In genomic region chr21:35027558-35028450, GRCh38 we compare ENCODE assay signal across 13 cellular contexts. TPM values are rescaled to one million over a fixed set of nuclear protein-coding genes. Genes with fewer than 3 reads are reported as not detected.
DNase-seq lines count a peak whose midpoint lies in the region; ATAC-seq and TF ChIP-seq lines count a peak whose summit lies in the region.
"Had no signal": no experiment of that assay in that cellular context is flagged by ENCODE, and none has a peak within 500 bp of the region (broad histone marks: within the 10 kb centered on the region; RNA-seq: fewer than 3 reads in every experiment).

No MANE protein-coding gene starts in this region.

- H3K36me3 Mint-ChIP-seq in activated T-helper 1 cell treated with anti-CD3 and anti-CD28 coated beads, Interleukin-12 subunit alpha, Interleukin-12 subunit beta, Interleukin-2, Interleukin-4 antibody, amounts not matched to agents 30 ng/mL and 10 ng/mL and 1 ng/mL, durations not matched to agents 14 hours and 24 hours and 36 hours (ENCODE audit: low read depth) = peaks cover 40% of the 10 kb centered on the region
- peaks cover 5 to 21% (median 17%) of the 10 kb centered on the region in 3 donors for H3K36me3 Mint-ChIP-seq in naive thymus-derived CD8-positive, alpha-beta T cell

- peak overlapping the region; percentile 99 for H3K27ac Mint-ChIP-seq in activated T-helper 1 cell treated with anti-CD3 and anti-CD28 coated beads, Interleukin-12 subunit alpha, Interleukin-12 subunit beta, Interleukin-2, Interleukin-4 antibody, amounts not matched to agents 30 ng/mL and 10 ng/mL and 1 ng/mL, durations not matched to agents 14 hours and 24 hours and 36 hours
- H3K27ac Mint-ChIP-seq in naive thymus-derived CD8-positive, alpha-beta T cell = peak overlapping the region; percentile 97 to 100 (median 99)
- H3K27ac Mint-ChIP-seq: progenitor cell of endocrine pancreas had no signal

- H3K4me1 Mint-ChIP-seq in activated T-helper 1 cell treated with anti-CD3 and anti-CD28 coated beads, Interleukin-12 subunit alpha, Interleukin-12 subunit beta, Interleukin-2, Interleukin-4 antibody, amounts not matched to agents 30 ng/mL and 10 ng/mL and 1 ng/mL, durations not matched to agents 14 hours and 24 hours and 36 hours (ENCODE audit: low read depth) = peaks cover 93% of the 10 kb centered on the region
- H3K4me1 Mint-ChIP-seq in naive thymus-derived CD8-positive, alpha-beta T cell = peaks cover 49 to 96% (median 94%) of the 10 kb centered on the region in 4 donors

- H3K27ac ChIP-seq in KMS-11 (peak overlapping the region; percentile 91), SK-N-SH (ENCODE audit: low read depth in 2 of 2, low read length in 1 of 2) (no peak overlapping the region)

- DNase-seq in EH (ENCODE audit: low read depth) (peak; percentile 49), NCI-H82 treated with DMSO at 0.1 percent for 48 hours (lab: John Stamatoyannopoulos, UW; ENCODE audit: unreplicated experiment) (no peak), SK-N-SH (no peak)
- no peak for DNase-seq in activated T-helper 1 cell treated with anti-CD3 and anti-CD28 coated beads, Interleukin-12 subunit alpha, Interleukin-12 subunit beta, Interleukin-2, Interleukin-4 antibody, amounts not matched to agents 30 ng/mL and 10 ng/mL and 1 ng/mL, durations not matched to agents 14 hours and 24 hours and 36 hours (ENCODE audit: low spot score)
- DNase-seq in naive thymus-derived CD8-positive, alpha-beta T cell = peak in 2 of 10 donors; percentile 23 to 37
- DNase-seq: brain microvascular endothelial cell, DMS79 treated with DMSO at 0.1 percent for 48 hours, left cardiac atrium, NCI-H187 had no signal

- H3K79me2 ChIP-seq in KMS-11 (ENCODE audit: insufficient read depth, low read depth) (no peaks in the 10 kb centered on the region), SK-N-SH (ENCODE audit: insufficient read depth) (no peaks in the 10 kb centered on the region)

- no peaks in the 10 kb centered on the region for H3K9me2 ChIP-seq in SK-N-SH

- ATAC-seq in naive thymus-derived CD8-positive, alpha-beta T cell = no peak
- ATAC-seq in HG03342 (IDR thresholded peaks at IDR 0.05; ENCODE audit: unreplicated experiment) = no peak
- ATAC-seq in GM18520 (IDR thresholded peaks at IDR 0.05; ENCODE audit: unreplicated experiment) = no peak

- TF ChIP-seq CTCF in KMS-11 (conservative IDR thresholded peaks at IDR 0.05; ENCODE audit: low read depth, low read length) (no peak), SK-N-SH (IDR thresholded peaks at IDR 0.05) (no peak)

- H3K27me3 ChIP-seq in KMS-11 (ENCODE audit: insufficient read depth, low read depth) (peaks cover 3% of the 10 kb centered on the region; the same call in 1 of the 2 replicates), SK-N-SH (ENCODE audit: insufficient read depth) (no peaks in the 10 kb centered on the region)
- H3K27me3 ChIP-seq: brain microvascular endothelial cell had no signal

- H3K27me3 Mint-ChIP-seq in activated T-helper 1 cell treated with anti-CD3 and anti-CD28 coated beads, Interleukin-12 subunit alpha, Interleukin-12 subunit beta, Interleukin-2, Interleukin-4 antibody, amounts not matched to agents 30 ng/mL and 10 ng/mL and 1 ng/mL, durations not matched to agents 14 hours and 24 hours and 36 hours (ENCODE audit: insufficient read depth) = no peaks in the 10 kb centered on the region
- H3K27me3 Mint-ChIP-seq in naive thymus-derived CD8-positive, alpha-beta T cell = no peaks in the 10 kb centered on the region

- H3K4me3 Mint-ChIP-seq in activated T-helper 1 cell treated with anti-CD3 and anti-CD28 coated beads, Interleukin-12 subunit alpha, Interleukin-12 subunit beta, Interleukin-2, Interleukin-4 antibody, amounts not matched to agents 30 ng/mL and 10 ng/mL and 1 ng/mL, durations not matched to agents 14 hours and 24 hours and 36 hours = peak overlapping the region; percentile 85
- peak overlapping the region; percentile 75 to 95 (median 91) for H3K4me3 Mint-ChIP-seq in naive thymus-derived CD8-positive, alpha-beta T cell

- H3K36me3 ChIP-seq in KMS-11 (ENCODE audit: insufficient read depth) (no peaks in the 10 kb centered on the region), SK-N-SH (replicated peaks in 1 of 2; ENCODE audit: control insufficient read depth in 1 of 2, insufficient read depth in 2 of 2, low read length in 1 of 2) (no peaks in the 10 kb centered on the region)
- H3K36me3 ChIP-seq: brain microvascular endothelial cell had no signal

- intact Hi-C loops in activated T-helper 1 cell treated with anti-CD3 and anti-CD28 coated beads, Interleukin-12 subunit alpha, Interleukin-12 subunit beta, Interleukin-2, Interleukin-4 antibody, amounts not matched to agents 30 ng/mL and 10 ng/mL and 1 ng/mL, durations not matched to agents 14 hours and 24 hours and 36 hours (cut with micrococcal nuclease) = loop anchor here (1.0 to 5.0 kb wide), 7 partner anchors 7 to 221 kb away; no protein-coding TSS in a partner anchor

- no peaks in the 10 kb centered on the region for H3F3A ChIP-seq in SK-N-SH (replicated peaks; ENCODE audit: insufficient read depth)

- no peaks in the 10 kb centered on the region for H4K20me1 ChIP-seq in KMS-11 (ENCODE audit: insufficient read depth)
- no peaks in the 10 kb centered on the region for H4K20me1 ChIP-seq in SK-N-SH (ENCODE audit: insufficient read depth)

- 90% methylated on average over 5 of the region's 5 CpGs for WGBS in SK-N-SH (ENCODE audit: low lambda C conversion rate)

- H2AFZ ChIP-seq in KMS-11 (ENCODE audit: low read depth) (peak overlapping the region; percentile 74; the same call in 1 of the 2 replicates), SK-N-SH (ENCODE audit: low read depth) (no peak overlapping the region)

- TF ChIP-seq RAD21 in SK-N-SH (IDR thresholded peaks at IDR 0.05; ENCODE audit: low read length) = no peak

- no peak for TF ChIP-seq EP300 in SK-N-SH (IDR thresholded peaks at IDR 0.05; ENCODE audit: borderline replicate concordance in 1 of 2, low read depth in 1 of 2, low read length in 1 of 2)

- no peaks in the 10 kb centered on the region for H3K9me3 ChIP-seq in SK-N-SH

- H3K4me1 ChIP-seq in KMS-11 (ENCODE audit: low read depth, poor library complexity, severe bottlenecking) (peaks cover 44% of the 10 kb centered on the region), SK-N-SH (ENCODE audit: control insufficient read depth in 1 of 2, insufficient read depth in 2 of 2, low read depth in 1 of 2, low read length in 1 of 2) (no peaks in the 10 kb centered on the region)

- peaks cover 5% of the 10 kb centered on the region for H3K9me3 Mint-ChIP-seq in activated T-helper 1 cell treated with anti-CD3 and anti-CD28 coated beads, Interleukin-12 subunit alpha, Interleukin-12 subunit beta, Interleukin-2, Interleukin-4 antibody, amounts not matched to agents 30 ng/mL and 10 ng/mL and 1 ng/mL, durations not matched to agents 14 hours and 24 hours and 36 hours
- H3K9me3 Mint-ChIP-seq in naive thymus-derived CD8-positive, alpha-beta T cell = peaks cover 0 to 3% (median 0%) of the 10 kb centered on the region in 9 donors

- H3K9ac ChIP-seq in KMS-11 = peak overlapping the region; percentile 75; the same call in 1 of the 2 replicates
- H3K9ac ChIP-seq in SK-N-SH = no peak overlapping the region

- peak overlapping the region; percentile 67 for H3K4me2 ChIP-seq in KMS-11
- no peak overlapping the region for H3K4me2 ChIP-seq in SK-N-SH

- CTCF ChIA-PET in SK-N-SH (lab: Yijun Ruan, JAX) = no interaction called here

- POLR2A ChIA-PET in naive thymus-derived CD8-positive, alpha-beta T cell (lab: Charles Lee) = interaction anchor here (1.4 to 7.6 kb wide), 5 partner anchors 10 to 139 kb away, joined by 3 to 139 read pairs (median 13); partner anchors contain the start of gene RUNX1
- POLR2A ChIA-PET in SK-N-SH (lab: Yijun Ruan, JAX) = no interaction called here

- H3K4me3 ChIP-seq in KMS-11 (IDR thresholded peaks at IDR 0.05; ENCODE audit: insufficient read depth, low read depth, low read length) = no peak overlapping the region
- H3K4me3 ChIP-seq in SK-N-SH (ENCODE audit: low read depth in 2 of 2, low read length in 1 of 2) = no peak overlapping the region

TF ChIP-seq in SK-N-SH, 30 proteins besides CTCF, POLR2A, EP300 and RAD21 (continues in another document):
- TF ChIP-seq YY1 (IDR thresholded peaks at IDR 0.05; ENCODE audit: low read depth) (no peak), RXRA (IDR thresholded peaks at IDR 0.05; ENCODE audit: borderline replicate concordance, low read depth) (no peak), NFIC (IDR thresholded peaks at IDR 0.05; ENCODE audit: borderline replicate concordance) (no peak), MXI1 (IDR thresholded peaks at IDR 0.05; ENCODE audit: low read depth, low read length) (no peak), FOSL2 (IDR thresholded peaks at IDR 0.05; ENCODE audit: borderline replicate concordance, low read depth) (no peak), USF1 (IDR thresholded peaks at IDR 0.05; ENCODE audit: borderline replicate concordance, low read depth) (no peak), FOXJ3 (CRISPR knock-in tag; IDR thresholded peaks at IDR 0.05) (no peak)

RNA-seq across cellular contexts. Expression of gene RUNX1, which starts 21.3 kb away (rescaled TPM):
- total RNA-seq in activated T-helper 1 cell treated with anti-CD3 and anti-CD28 coated beads, Interleukin-12 subunit alpha, Interleukin-12 subunit beta, Interleukin-2, Interleukin-4 antibody, amounts not matched to agents 30 ng/mL and 10 ng/mL and 1 ng/mL, durations not matched to agents 14 hours and 24 hours and 36 hours = 112 and 116 TPM in 2 replicates
- total RNA-seq in naive thymus-derived CD8-positive, alpha-beta T cell = 10 to 100 TPM; 67.1 to 69.0 TPM
- polyA plus RNA-seq in naive thymus-derived CD8-positive, alpha-beta T cell = 10 to 100 TPM; 13.1 to 22.6 (median 15.1) TPM
- polyA plus RNA-seq in SK-N-SH (2012; rRNA removed) = 9.9 and 17.1 TPM in 2 replicates
- polyA plus RNA-seq in SK-N-SH (2012; cell fraction: cytosol; rRNA removed) = 12.9 and 16.2 TPM in 2 replicates
- polyA plus RNA-seq in SK-N-SH (2012; cell fraction: nucleus; rRNA removed) = 33.4 and 39.7 TPM in 2 replicates
